ENCODE assay signal across 3 cellular contexts in genomic region chr10:2828741-2829140, GRCh38.
"Had no signal": no experiment of that assay in that cellular context is flagged by ENCODE, and none has a peak within 500 bp of the region (broad histone marks: within the 10 kb centered on the region; RNA-seq: fewer than 3 reads in every experiment).

No MANE protein-coding gene starts in this region.

- DNase-seq: GDM1, GF-D8 had no signal

- H3K4me3 ChIP-seq: GM12878 had no signal
